ENCODE assay signal across 8 cellular contexts in the genomic region with DNA sequence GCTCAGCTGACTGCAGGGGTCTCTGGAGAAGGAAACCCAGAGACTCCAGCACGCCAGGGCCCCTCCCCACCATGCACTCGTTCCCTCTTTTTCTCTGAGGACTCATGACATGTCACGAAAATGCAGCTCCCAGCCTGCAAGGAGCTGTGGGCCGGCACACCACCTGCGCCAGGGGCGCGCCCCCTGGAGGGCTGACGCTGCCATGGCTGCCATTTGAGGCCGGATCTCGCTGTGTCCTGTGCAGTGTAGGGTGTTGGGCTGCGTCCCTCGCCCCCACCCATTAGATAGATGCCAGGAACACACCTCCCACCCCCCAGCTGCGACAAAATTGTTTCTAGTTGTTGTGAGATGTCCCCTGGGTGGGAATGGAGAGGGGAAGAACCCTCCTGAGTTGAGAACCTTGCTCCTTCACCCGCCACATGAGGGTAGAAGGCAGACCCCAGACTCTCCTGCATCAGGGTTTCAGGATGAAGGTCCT. TPM values are rescaled to one million over a fixed set of nuclear protein-coding genes. Genes with fewer than 3 reads are reported as not detected.
A peak's percentile ranks its signal among the peaks of the same experiment; 100 is the strongest.
DNase-seq lines count a peak whose midpoint lies in the region; ATAC-seq, FAIRE-seq and TF ChIP-seq lines count a peak whose summit lies in the region.

No MANE protein-coding gene starts in this region.

- TF ChIP-seq EP300 in HepG2 (IDR thresholded peaks at IDR 0.05; ENCODE audit: low read depth in 2 of 2, low read length in 2 of 2) = no peak
- TF ChIP-seq EP300 in HepG2 (CRISPR knock-in tag; IDR thresholded peaks at IDR 0.05; ENCODE audit: borderline replicate concordance) = no peak

- no peaks in the 10 kb centered on the region for H3K27me3 ChIP-seq in breast epithelium
- H3K27me3 ChIP-seq in HepG2 (ENCODE audit: control insufficient read depth in 1 of 2, insufficient read depth in 2 of 2, low read length in 2 of 2) = no peaks in the 10 kb centered on the region

- H3K4me3 ChIP-seq in breast epithelium (no peak overlapping the region), HepG2 (replicated peaks in 1 of 3; ENCODE audit: insufficient read depth in 1 of 3, low read depth in 2 of 3, low read length in 3 of 3) (no peak overlapping the region)

- H3K27ac ChIP-seq in breast epithelium (peak overlapping the region; percentile 34 to 91), HepG2 (ENCODE audit: extremely low read length, insufficient read depth, low read length) (no peak overlapping the region)

- peaks cover 5 to 16% of the 10 kb centered on the region in 2 donors for H3K4me1 ChIP-seq in breast epithelium
- peaks cover 24% of the 10 kb centered on the region for H3K4me1 ChIP-seq in HepG2 (ENCODE audit: insufficient read depth, low read length)

- H3K36me3 Mint-ChIP-seq in IgD-negative memory B cell = no peaks in the 10 kb centered on the region

- no TSS peak for BruUV-seq in HepG2 (replicated peaks; lab: Mats Ljungman, UMichigan)

- TF ChIP-seq CTCF in breast epithelium (IDR thresholded peaks at IDR 0.05) (peak; percentile 56 to 78 (median 66)), HepG2 (CRISPR knock-in tag; IDR thresholded peaks at IDR 0.05) (peak; percentile 85)

- WGBS in HepG2 (ENCODE audit: low lambda C conversion rate) = 91% methylated on average over 10 of the region's 14 CpGs

- H3K27me3 Mint-ChIP-seq in IgD-negative memory B cell = peaks cover 1% of the 10 kb centered on the region

- intact Hi-C loops in breast epithelium (cut with DNase I; ENCODE audit: low total_unique reads) = loop anchor here (10.0 kb wide), 1 partner anchor 62 kb away; no protein-coding TSS in a partner anchor
- intact Hi-C loops in HepG2 (cut with micrococcal nuclease; ENCODE audit: unreplicated experiment) = no loop called here

- FAIRE-seq in HepG2 (lab: Jason Lieb, UNC) = no peak

- in situ Hi-C loops in HepG2 (cut with HindIII; ENCODE audit: extremely low pct_ligation_motif_present, low pct_unique_long_range_greater_than_20kb) = no loop called here

- no peaks in the 10 kb centered on the region for H3K9me3 ChIP-seq in breast epithelium
- H3K9me3 ChIP-seq in HepG2 (ENCODE audit: low read length) = no peaks in the 10 kb centered on the region

- H3K4me3 Mint-ChIP-seq in IgD-negative memory B cell = peak overlapping the region; percentile 21 to 84 (median 57)

- TF ChIP-seq POLR2A in breast epithelium (IDR thresholded peaks at IDR 0.05) (no peak), HepG2 (IDR thresholded peaks at IDR 0.05; ENCODE audit: insufficient read depth in 1 of 2, low read depth in 2 of 2, low read length in 2 of 2) (0 out of 4 replicates have a peak, but pooled peaks of 1 of the 2 experiments have one; percentile 21)

- POLR2A ChIA-PET in HepG2 (lab: Yijun Ruan, JAX) = interaction anchor here (2.1 kb wide), 1 partner anchor 10 kb away, joined by 8 read pairs; a partner anchor contains a TSS

- CTCF ChIA-PET in HepG2 (lab: Yijun Ruan, JAX; ENCODE audit: low intra/inter-chr PET ratio, low total read pairs) = interaction anchor here (1.2 to 2.0 kb wide), 2 partner anchors 64 to 91 kb away, joined by 4 to 18 read pairs; no protein-coding TSS in a partner anchor

- no peak overlapping the region for H2AFZ ChIP-seq in HepG2 (ENCODE audit: low read length)

- H3K9me3 Mint-ChIP-seq in IgD-negative memory B cell = no peaks in the 10 kb centered on the region

- ATAC-seq in HepG2 (peak; percentile 58), GM21825 (IDR thresholded peaks at IDR 0.05; ENCODE audit: unreplicated experiment) (no peak), GM19452 (IDR thresholded peaks at IDR 0.05; ENCODE audit: unreplicated experiment) (no peak)

- H3K27ac Mint-ChIP-seq in IgD-negative memory B cell = peak overlapping the region; percentile 73 to 98 (median 87)

- no peaks in the 10 kb centered on the region for H4K20me1 ChIP-seq in HepG2 (ENCODE audit: insufficient read depth, low read length)

- peaks cover 48 to 64% (median 57%) of the 10 kb centered on the region in 3 donors for H3K4me1 Mint-ChIP-seq in IgD-negative memory B cell

- no peaks in the 10 kb centered on the region for H3K79me2 ChIP-seq in HepG2 (ENCODE audit: insufficient read depth, low read length)

- H3K9ac ChIP-seq in HepG2 (ENCODE audit: insufficient read depth, low read depth, low read length) = no peak overlapping the region

- DNase-seq in EH (ENCODE audit: low read depth) (peak; percentile 45), breast epithelium (ENCODE audit: low spot score in 2 of 2) (no peak), HepG2 (ENCODE audit: low spot score) (no peak)
- DNase-seq in activated CD4-positive, CD25-positive, alpha-beta regulatory T cell (lab: John Stamatoyannopoulos, UW) = peak; percentile 52 to 64 (median 62)
- peak; percentile 53 for DNase-seq in stimulated activated CD8-positive, alpha-beta memory T cell treated with anti-CD3 and anti-CD28 coated beads, Interleukin-12 subunit alpha, Interleukin-12 subunit beta, amount 100 ng/mL, for 24 hours (ENCODE audit: extremely low read depth)

- TF ChIP-seq RAD21 in HepG2 (CRISPR knock-in tag; IDR thresholded peaks at IDR 0.05) = peak; percentile 67

- H3K4me2 ChIP-seq in HepG2 (ENCODE audit: low read depth, low read length) = no peak overlapping the region

- H3K36me3 ChIP-seq in breast epithelium (no peaks in the 10 kb centered on the region), HepG2 (replicated peaks in 1 of 2; ENCODE audit: control insufficient read depth in 1 of 2, insufficient read depth in 2 of 2, low read length in 2 of 2) (peaks cover 20 to 66% of the 10 kb centered on the region in 2 experiments)

RNA-seq across cellular contexts. Expression of a gene that starts 8.2 kb away (rescaled TPM):
- 633 TPM for polyA plus RNA-seq in IgD-negative memory B cell
- 10 to 100 TPM; 37.8 to 69.5 (median 64.2) TPM for total RNA-seq in breast epithelium
- 28.7 and 46.7 TPM in 2 replicates for total RNA-seq in HepG2 (2016; rRNA removed; fragmentation: Illumina TruSeq; extraction: Trizol)
- total RNA-seq in HepG2 (2016; cell fraction: cytosol; rRNA removed; fragmentation: Illumina TruSeq; extraction: Trizol; ENCODE audit: low read depth) = 15.8 and 18.7 TPM in 2 replicates
- total RNA-seq in HepG2 (2016; cell fraction: insoluble cytoplasmic fraction; rRNA removed; fragmentation: Illumina TruSeq; extraction: Trizol) = 21.7 and 51.0 TPM in 2 replicates
- 31.9 and 34.8 TPM in 2 replicates for total RNA-seq in HepG2 (2016; cell fraction: membrane; rRNA removed; fragmentation: Illumina TruSeq; extraction: Trizol)
- total RNA-seq in HepG2 (2016; cell fraction: nucleus; rRNA removed; fragmentation: Illumina TruSeq; extraction: Trizol) = 43.0 and 51.6 TPM in 2 replicates
- 170 and 192 TPM in 2 replicates for polyA plus RNA-seq in HepG2 (2011; rRNA removed)
- polyA plus RNA-seq in HepG2 (2011; cell fraction: cytosol; rRNA removed) = 200 and 244 TPM in 2 replicates
- polyA plus RNA-seq in HepG2 (2011; cell fraction: nucleus; rRNA removed) = 116 and 129 TPM in 2 replicates
- polyA plus RNA-seq in HepG2 (2012) = 52.7 and 59.2 TPM in 2 replicates
- polyA plus RNA-seq in HepG2 (2016; cell fraction: cytosol; fragmentation: Illumina TruSeq; extraction: Trizol; ENCODE audit: low read depth) = 35.1 and 40.6 TPM in 2 replicates
- polyA plus RNA-seq in HepG2 (2016; cell fraction: insoluble cytoplasmic fraction; fragmentation: Illumina TruSeq; extraction: Trizol; ENCODE audit: low read depth) = 52.5 and 60.0 TPM in 2 replicates
- 62.1 and 68.8 TPM in 2 replicates for polyA plus RNA-seq in HepG2 (2016; cell fraction: membrane; fragmentation: Illumina TruSeq; extraction: Trizol; ENCODE audit: low read depth)
- 160 and 166 TPM in 2 replicates for polyA plus RNA-seq in HepG2 (2016; cell fraction: nucleus; fragmentation: Illumina TruSeq; extraction: Trizol; ENCODE audit: insufficient read depth, low read depth)
- 231 and 401 TPM in 2 replicates for polyA minus RNA-seq in HepG2 (2011; rRNA and poly(A)+ RNA removed; ENCODE audit: low replicate concordance)
- 73.3 and 75.3 TPM in 2 replicates for polyA minus RNA-seq in HepG2 (2011; cell fraction: cytosol; rRNA and poly(A)+ RNA removed)
- polyA minus RNA-seq in HepG2 (2011; cell fraction: nucleus; rRNA and poly(A)+ RNA removed) = 23.0 and 28.7 TPM in 2 replicates

RNA-seq across cellular contexts. Expression of a gene that starts 10.3 kb away (rescaled TPM):
- 7.0 TPM for polyA plus RNA-seq in IgD-negative memory B cell
- total RNA-seq in breast epithelium = 1 to 10 TPM; 2.6 to 5.6 (median 3.7) TPM
- 96.0 and 114 TPM in 2 replicates for total RNA-seq in HepG2 (2016; rRNA removed; fragmentation: Illumina TruSeq; extraction: Trizol)
- total RNA-seq in HepG2 (2016; cell fraction: cytosol; rRNA removed; fragmentation: Illumina TruSeq; extraction: Trizol; ENCODE audit: low read depth) = 20.1 and 22.9 TPM in 2 replicates
- total RNA-seq in HepG2 (2016; cell fraction: insoluble cytoplasmic fraction; rRNA removed; fragmentation: Illumina TruSeq; extraction: Trizol) = 95.6 and 109 TPM in 2 replicates
- total RNA-seq in HepG2 (2016; cell fraction: membrane; rRNA removed; fragmentation: Illumina TruSeq; extraction: Trizol) = 30.2 and 33.7 TPM in 2 replicates
- 38.0 and 39.0 TPM in 2 replicates for total RNA-seq in HepG2 (2016; cell fraction: nucleus; rRNA removed; fragmentation: Illumina TruSeq; extraction: Trizol)
- polyA plus RNA-seq in HepG2 (2011; rRNA removed) = 33.2 and 45.0 TPM in 2 replicates
- polyA plus RNA-seq in HepG2 (2011; cell fraction: cytosol; rRNA removed) = 36.3 and 78.7 TPM in 2 replicates
- polyA plus RNA-seq in HepG2 (2011; cell fraction: nucleus; rRNA removed) = 27.9 and 41.4 TPM in 2 replicates
- 15.9 and 24.5 TPM in 2 replicates for polyA plus RNA-seq in HepG2 (2012)
- polyA plus RNA-seq in HepG2 (2016; cell fraction: cytosol; fragmentation: Illumina TruSeq; extraction: Trizol; ENCODE audit: low read depth) = 18.4 and 18.5 TPM in 2 replicates
- polyA plus RNA-seq in HepG2 (2016; cell fraction: insoluble cytoplasmic fraction; fragmentation: Illumina TruSeq; extraction: Trizol; ENCODE audit: low read depth) = 130 and 138 TPM in 2 replicates
- polyA plus RNA-seq in HepG2 (2016; cell fraction: membrane; fragmentation: Illumina TruSeq; extraction: Trizol; ENCODE audit: low read depth) = 21.2 and 23.8 TPM in 2 replicates
- 61.0 and 63.4 TPM in 2 replicates for polyA plus RNA-seq in HepG2 (2016; cell fraction: nucleus; fragmentation: Illumina TruSeq; extraction: Trizol; ENCODE audit: insufficient read depth, low read depth)
- 74.6 and 146 TPM in 2 replicates for polyA minus RNA-seq in HepG2 (2011; rRNA and poly(A)+ RNA removed; ENCODE audit: low replicate concordance)
- polyA minus RNA-seq in HepG2 (2011; cell fraction: cytosol; rRNA and poly(A)+ RNA removed) = 21.4 and 38.3 TPM in 2 replicates
- 10.7 and 15.2 TPM in 2 replicates for polyA minus RNA-seq in HepG2 (2011; cell fraction: nucleus; rRNA and poly(A)+ RNA removed)

RNA-seq across cellular contexts. Expression of a gene that starts 10.6 kb away (rescaled TPM):
- polyA plus RNA-seq in IgD-negative memory B cell (21.3 TPM), HepG2 (2011; rRNA removed) (249 and 317 TPM in 2 replicates)
- total RNA-seq in breast epithelium (10 to 100 TPM; 12.3 to 66.2 (median 65.2) TPM), HepG2 (2016; rRNA removed; fragmentation: Illumina TruSeq; extraction: Trizol) (270 and 327 TPM in 2 replicates)
- total RNA-seq in HepG2 (2016; cell fraction: cytosol; rRNA removed; fragmentation: Illumina TruSeq; extraction: Trizol; ENCODE audit: low read depth) = 87.2 and 91.8 TPM in 2 replicates
- total RNA-seq in HepG2 (2016; cell fraction: insoluble cytoplasmic fraction; rRNA removed; fragmentation: Illumina TruSeq; extraction: Trizol) = 272 and 349 TPM in 2 replicates
- 147 and 156 TPM in 2 replicates for total RNA-seq in HepG2 (2016; cell fraction: membrane; rRNA removed; fragmentation: Illumina TruSeq; extraction: Trizol)
- 146 and 156 TPM in 2 replicates for total RNA-seq in HepG2 (2016; cell fraction: nucleus; rRNA removed; fragmentation: Illumina TruSeq; extraction: Trizol)
- polyA plus RNA-seq in HepG2 (2011; cell fraction: cytosol; rRNA removed) = 229 and 274 TPM in 2 replicates
- polyA plus RNA-seq in HepG2 (2011; cell fraction: nucleus; rRNA removed) = 417 and 490 TPM in 2 replicates
- polyA plus RNA-seq in HepG2 (2012) = 302 and 303 TPM in 2 replicates
- polyA plus RNA-seq in HepG2 (2016; cell fraction: cytosol; fragmentation: Illumina TruSeq; extraction: Trizol; ENCODE audit: low read depth) = 66.5 and 75.3 TPM in 2 replicates
- 406 and 430 TPM in 2 replicates for polyA plus RNA-seq in HepG2 (2016; cell fraction: insoluble cytoplasmic fraction; fragmentation: Illumina TruSeq; extraction: Trizol; ENCODE audit: low read depth)
- polyA plus RNA-seq in HepG2 (2016; cell fraction: membrane; fragmentation: Illumina TruSeq; extraction: Trizol; ENCODE audit: low read depth) = 103 and 126 TPM in 2 replicates
- 409 and 442 TPM in 2 replicates for polyA plus RNA-seq in HepG2 (2016; cell fraction: nucleus; fragmentation: Illumina TruSeq; extraction: Trizol; ENCODE audit: insufficient read depth, low read depth)
- polyA minus RNA-seq in HepG2 (2011; rRNA and poly(A)+ RNA removed; ENCODE audit: low replicate concordance) = 60.4 and 341 TPM in 2 replicates
- polyA minus RNA-seq in HepG2 (2011; cell fraction: cytosol; rRNA and poly(A)+ RNA removed) = 127 and 156 TPM in 2 replicates
- 114 and 156 TPM in 2 replicates for polyA minus RNA-seq in HepG2 (2011; cell fraction: nucleus; rRNA and poly(A)+ RNA removed)

RNA-seq across cellular contexts. Expression of a gene that starts 30.4 kb away (rescaled TPM):
- not detected for polyA plus RNA-seq in IgD-negative memory B cell
- total RNA-seq in breast epithelium = not detected
- 0.22 and 1.7 TPM in 2 replicates for total RNA-seq in HepG2 (2016; rRNA removed; fragmentation: Illumina TruSeq; extraction: Trizol)
- 0.51 and 0.88 TPM in 2 replicates for total RNA-seq in HepG2 (2016; cell fraction: cytosol; rRNA removed; fragmentation: Illumina TruSeq; extraction: Trizol; ENCODE audit: low read depth)
- total RNA-seq in HepG2 (2016; cell fraction: insoluble cytoplasmic fraction; rRNA removed; fragmentation: Illumina TruSeq; extraction: Trizol) = 0.84 and 0.86 TPM in 2 replicates
- total RNA-seq in HepG2 (2016; cell fraction: membrane; rRNA removed; fragmentation: Illumina TruSeq; extraction: Trizol) = 1.1 and 1.2 TPM in 2 replicates
- total RNA-seq in HepG2 (2016; cell fraction: nucleus; rRNA removed; fragmentation: Illumina TruSeq; extraction: Trizol) = 0.38 and 2.4 TPM in 2 replicates
- polyA plus RNA-seq in HepG2 (2011; rRNA removed) = 1.9 and 2.8 TPM in 2 replicates
- polyA plus RNA-seq in HepG2 (2011; cell fraction: cytosol; rRNA removed) = 1.1 and 1.8 TPM in 2 replicates
- polyA plus RNA-seq in HepG2 (2011; cell fraction: nucleus; rRNA removed) = 5.8 and 10.0 TPM in 2 replicates
- polyA plus RNA-seq in HepG2 (2012) = 1.5 and 2.2 TPM in 2 replicates
- 0.23 and 0.46 TPM in 2 replicates for polyA plus RNA-seq in HepG2 (2016; cell fraction: cytosol; fragmentation: Illumina TruSeq; extraction: Trizol; ENCODE audit: low read depth)
- polyA plus RNA-seq in HepG2 (2016; cell fraction: insoluble cytoplasmic fraction; fragmentation: Illumina TruSeq; extraction: Trizol; ENCODE audit: low read depth) = 0.60 TPM in 1 of 2 replicates, not detected in the other
- polyA plus RNA-seq in HepG2 (2016; cell fraction: membrane; fragmentation: Illumina TruSeq; extraction: Trizol; ENCODE audit: low read depth) = 0.59 and 1.1 TPM in 2 replicates
- 2.4 and 2.9 TPM in 2 replicates for polyA plus RNA-seq in HepG2 (2016; cell fraction: nucleus; fragmentation: Illumina TruSeq; extraction: Trizol; ENCODE audit: insufficient read depth, low read depth)
- polyA minus RNA-seq in HepG2 (2011; rRNA and poly(A)+ RNA removed; ENCODE audit: low replicate concordance) = 0.72 TPM in 1 of 2 replicates, not detected in the other
- not detected in 2 replicates for polyA minus RNA-seq in HepG2 (2011; cell fraction: cytosol; rRNA and poly(A)+ RNA removed)
- polyA minus RNA-seq in HepG2 (2011; cell fraction: nucleus; rRNA and poly(A)+ RNA removed) = 1.5 and 3.1 TPM in 2 replicates

RNA-seq across cellular contexts. Expression of a gene that starts 37.5 kb away (rescaled TPM):
- 0.25 TPM for polyA plus RNA-seq in IgD-negative memory B cell
- 1 to 10 TPM in 1 of 3 donors, under 1 TPM in 2; 0.29 to 1.9 (median 0.33) TPM for total RNA-seq in breast epithelium
- 135 and 167 TPM in 2 replicates for total RNA-seq in HepG2 (2016; rRNA removed; fragmentation: Illumina TruSeq; extraction: Trizol)
- 34.5 and 39.0 TPM in 2 replicates for total RNA-seq in HepG2 (2016; cell fraction: cytosol; rRNA removed; fragmentation: Illumina TruSeq; extraction: Trizol; ENCODE audit: low read depth)
- 131 and 168 TPM in 2 replicates for total RNA-seq in HepG2 (2016; cell fraction: insoluble cytoplasmic fraction; rRNA removed; fragmentation: Illumina TruSeq; extraction: Trizol)
- 97.3 and 97.8 TPM in 2 replicates for total RNA-seq in HepG2 (2016; cell fraction: membrane; rRNA removed; fragmentation: Illumina TruSeq; extraction: Trizol)
- total RNA-seq in HepG2 (2016; cell fraction: nucleus; rRNA removed; fragmentation: Illumina TruSeq; extraction: Trizol) = 62.8 and 63.7 TPM in 2 replicates
- polyA plus RNA-seq in HepG2 (2011; rRNA removed) = 18.5 and 30.3 TPM in 2 replicates
- 26.4 and 35.2 TPM in 2 replicates for polyA plus RNA-seq in HepG2 (2011; cell fraction: cytosol; rRNA removed)
- polyA plus RNA-seq in HepG2 (2011; cell fraction: nucleus; rRNA removed) = 11.3 and 14.8 TPM in 2 replicates
- polyA plus RNA-seq in HepG2 (2012) = 20.8 and 42.6 TPM in 2 replicates
- polyA plus RNA-seq in HepG2 (2016; cell fraction: cytosol; fragmentation: Illumina TruSeq; extraction: Trizol; ENCODE audit: low read depth) = 27.8 and 29.4 TPM in 2 replicates
- polyA plus RNA-seq in HepG2 (2016; cell fraction: insoluble cytoplasmic fraction; fragmentation: Illumina TruSeq; extraction: Trizol; ENCODE audit: low read depth) = 158 and 162 TPM in 2 replicates
- 64.5 and 65.4 TPM in 2 replicates for polyA plus RNA-seq in HepG2 (2016; cell fraction: membrane; fragmentation: Illumina TruSeq; extraction: Trizol; ENCODE audit: low read depth)
- polyA plus RNA-seq in HepG2 (2016; cell fraction: nucleus; fragmentation: Illumina TruSeq; extraction: Trizol; ENCODE audit: insufficient read depth, low read depth) = 90.2 and 97.1 TPM in 2 replicates
- polyA minus RNA-seq in HepG2 (2011; rRNA and poly(A)+ RNA removed; ENCODE audit: low replicate concordance) = 62.3 and 97.9 TPM in 2 replicates
- polyA minus RNA-seq in HepG2 (2011; cell fraction: cytosol; rRNA and poly(A)+ RNA removed) = 18.6 and 37.7 TPM in 2 replicates
- 20.9 and 36.8 TPM in 2 replicates for polyA minus RNA-seq in HepG2 (2011; cell fraction: nucleus; rRNA and poly(A)+ RNA removed)

Comparison
In these comparisons a context has a peak if more than half of its experiments do, and no peak if none do; other contexts are left out.
1. DNase-seq: peak in EH (single experiment), activated CD4-positive, CD25-positive, alpha-beta regulatory T cell (4 of 4) and stimulated activated CD8-positive, alpha-beta memory T cell treated with anti-CD3 and anti-CD28 coated beads, Interleukin-12 subunit alpha, Interleukin-12 subunit beta, amount 100 ng/mL, for 24 hours (single experiment); none in breast epithelium (0 of 2) and HepG2 (single experiment).